ENCODE assay signal across 1 cellular context in genomic region chr4:145183023-145183422, GRCh38.
TF ChIP-seq lines count a peak whose summit lies in the region.

No MANE protein-coding gene starts in this region.

TF ChIP-seq in K562, 482 proteins besides CTCF, POLR2A, EP300 and RAD21:
- TF ChIP-seq PKNOX1 (IDR thresholded peaks at IDR 0.05) (0 out of 2 replicates have a peak, but pooled peaks have one; percentile 11), KLF13 (tag; IDR thresholded peaks at IDR 0.05; ENCODE audit: borderline replicate concordance, low read depth) (no peak), GTF2A2 (tag; IDR thresholded peaks at IDR 0.05) (no peak), TCF15 (CRISPR knock-in tag; IDR thresholded peaks at IDR 0.05) (no peak), ZNF512 (tag; IDR thresholded peaks at IDR 0.05) (no peak), RCOR1 (IDR thresholded peaks at IDR 0.05; ENCODE audit: borderline replicate concordance in 1 of 2, low read depth in 2 of 2, low read length in 2 of 2) (0 out of 4 replicates have a peak, but pooled peaks of 1 of the 2 experiments have one; percentile 28), KHSRP (IDR thresholded peaks at IDR 0.05) (no peak), BHLHE40 (IDR thresholded peaks at IDR 0.05; ENCODE audit: low read length) (peak; percentile 41; the same call in 1 of the 2 replicates), POLR3A (IDR thresholded peaks at IDR 0.05; ENCODE audit: borderline replicate concordance, extremely low read depth, insufficient read depth, insufficient read length) (no peak), RFX7 (CRISPR knock-in tag; IDR thresholded peaks at IDR 0.05) (no peak), RBM34 (IDR thresholded peaks at IDR 0.05; ENCODE audit: borderline replicate concordance, insufficient read depth, low read length) (no peak), PHF21A (IDR thresholded peaks at IDR 0.05; ENCODE audit: borderline replicate concordance, low read depth) (peak; percentile 64; the same call in 1 of the 2 replicates), KDM1A (IDR thresholded peaks at IDR 0.05) (peak; percentile 39 to 51), CUX1 (CRISPR knock-in tag; IDR thresholded peaks at IDR 0.05) (no peak), NFE2L1 (tag; IDR thresholded peaks at IDR 0.05; ENCODE audit: borderline replicate concordance, low read depth) (no peak), HMBOX1 (IDR thresholded peaks at IDR 0.05) (peak; percentile 59; the same call in 1 of the 2 replicates), MITF (IDR thresholded peaks at IDR 0.05) (0 out of 2 replicates have a peak, but pooled peaks have one; percentile 36)
